In genomic region chr12:101823891-101824290, GRCh38 we compare ENCODE assay signal across 8 cellular contexts. TPM values are rescaled to one million over a fixed set of nuclear protein-coding genes. Genes with fewer than 3 reads are reported as not detected.
A peak's percentile ranks its signal among the peaks of the same experiment; 100 is the strongest.
DNase-seq lines count a peak whose midpoint lies in the region; ATAC-seq lines count a peak whose summit lies in the region.

No MANE protein-coding gene starts in this region.

- H3K27ac ChIP-seq in mesenchymal stem cell (ENCODE audit: low read length, poor library complexity, severe bottlenecking), result no peak overlapping the region

- H3K4me3 ChIP-seq in mesenchymal stem cell (ENCODE audit: insufficient read depth in 1 of 2, low read depth in 1 of 2, low read length in 2 of 2), result no peak overlapping the region

- no peak overlapping the region for H4K91ac ChIP-seq in mesenchymal stem cell (ENCODE audit: low read length)

- peaks cover 1% of the 10 kb centered on the region for H3K4me1 ChIP-seq in mesenchymal stem cell (ENCODE audit: control insufficient read depth, insufficient read depth, low read depth, low read length)

- H3K27me3 ChIP-seq in mesenchymal stem cell (ENCODE audit: control insufficient read depth in 1 of 2, insufficient read depth in 1 of 2, low read length in 2 of 2), result no peaks in the 10 kb centered on the region

- peaks cover 5% of the 10 kb centered on the region for H3K9me3 Mint-ChIP-seq in activated CD4-positive, alpha-beta T cell treated with anti-CD3 and anti-CD28 coated beads, Interleukin-2, amount 10 ng/mL, durations not matched to agents 7 days and 5 days
- H3K9me3 Mint-ChIP-seq in dendritic cell treated with granulocyte-macrophage colony-stimulating factor and Interleukin-4, amounts not matched to agents 40 ng/mL and 50 ng/mL, for 4 days, result peaks cover 4% of the 10 kb centered on the region

- no peaks in the 10 kb centered on the region for H3K27me3 Mint-ChIP-seq in activated CD4-positive, alpha-beta T cell treated with anti-CD3 and anti-CD28 coated beads, Interleukin-2, amount 10 ng/mL, durations not matched to agents 7 days and 5 days
- no peaks in the 10 kb centered on the region for H3K27me3 Mint-ChIP-seq in dendritic cell treated with granulocyte-macrophage colony-stimulating factor and Interleukin-4, amounts not matched to agents 40 ng/mL and 50 ng/mL, for 4 days

- DNase-seq in NCI-H1417 (lab: John Stamatoyannopoulos, UW), result peak in 2 of 3 experiments; percentile 30 to 44
- no peak for DNase-seq in NCI-H1417 treated with DMSO at 0.1 percent for 48 hours (lab: John Stamatoyannopoulos, UW)
- peak; percentile 26 for DNase-seq in NCI-H1694 treated with DMSO at 0.1 percent for 48 hours (lab: John Stamatoyannopoulos, UW)
- peak; percentile 86 for DNase-seq in activated CD4-positive, alpha-beta T cell treated with anti-CD3 and anti-CD28 coated beads, Interleukin-2, amount 10 ng/mL, durations not matched to agents 7 days and 5 days
- peak; percentile 50 for DNase-seq in mesenchymal stem cell
- DNase-seq in stimulated activated CD8-positive, alpha-beta memory T cell treated with anti-CD3 and anti-CD28 coated beads, Interleukin-7, amount 100 ng/mL, for 24 hours (ENCODE audit: low read depth), result peak; percentile 21

- no peak overlapping the region for H3K23ac ChIP-seq in mesenchymal stem cell (ENCODE audit: low read length in 2 of 2)

- no peak overlapping the region for H3K9ac ChIP-seq in mesenchymal stem cell (ENCODE audit: low read length)

- WGBS in mesenchymal stem cell, result 37% methylated on average over 3 of the region's 3 CpGs

- no peak overlapping the region for H2AFZ ChIP-seq in mesenchymal stem cell (ENCODE audit: low read depth, low read length)

- POLR2A ChIA-PET in activated CD4-positive, alpha-beta T cell treated with anti-CD3 and anti-CD28 coated beads, Interleukin-2, amount 10 ng/mL, durations not matched to agents 7 days and 5 days (lab: Charles Lee), result interaction anchor here (0.6 kb wide), 1 partner anchor 104 kb away, joined by 3 read pairs; no protein-coding TSS in a partner anchor

- no peak overlapping the region for H4K8ac ChIP-seq in mesenchymal stem cell (ENCODE audit: low read length)

- peak overlapping the region; percentile 33 for H3K4me3 Mint-ChIP-seq in activated CD4-positive, alpha-beta T cell treated with anti-CD3 and anti-CD28 coated beads, Interleukin-2, amount 10 ng/mL, durations not matched to agents 7 days and 5 days
- no peak overlapping the region for H3K4me3 Mint-ChIP-seq in dendritic cell treated with granulocyte-macrophage colony-stimulating factor and Interleukin-4, amounts not matched to agents 40 ng/mL and 50 ng/mL, for 4 days

- H2BK120ac ChIP-seq in mesenchymal stem cell (ENCODE audit: low read depth, low read length), result no peak overlapping the region

- CTCF ChIA-PET in activated CD4-positive, alpha-beta T cell treated with anti-CD3 and anti-CD28 coated beads, Interleukin-2, amount 10 ng/mL, durations not matched to agents 7 days and 5 days (lab: Charles Lee), result interaction anchor here (0.5 to 4.1 kb wide), 10 partner anchors 9 to 427 kb away, joined by 3 to 24 read pairs (median 4); no protein-coding TSS in a partner anchor

- peaks cover 31% of the 10 kb centered on the region for H3K79me1 ChIP-seq in mesenchymal stem cell (replicated peaks; ENCODE audit: low read length, poor library complexity, severe bottlenecking)

- no peak overlapping the region for H2BK15ac ChIP-seq in mesenchymal stem cell (ENCODE audit: low read depth, poor library complexity, severe bottlenecking)

- H3K4ac ChIP-seq in mesenchymal stem cell (ENCODE audit: low read depth in 1 of 2, low read length in 2 of 2), result no peak overlapping the region

- H3K36me3 Mint-ChIP-seq in activated CD4-positive, alpha-beta T cell treated with anti-CD3 and anti-CD28 coated beads, Interleukin-2, amount 10 ng/mL, durations not matched to agents 7 days and 5 days (ENCODE audit: low read depth), result peaks cover 26% of the 10 kb centered on the region
- peaks cover 23% of the 10 kb centered on the region for H3K36me3 Mint-ChIP-seq in dendritic cell treated with granulocyte-macrophage colony-stimulating factor and Interleukin-4, amounts not matched to agents 40 ng/mL and 50 ng/mL, for 4 days (ENCODE audit: low read depth)

- ATAC-seq in HG02588 (IDR thresholded peaks at IDR 0.05; ENCODE audit: unreplicated experiment), result peak; percentile 73

- H3K4me2 ChIP-seq in mesenchymal stem cell (ENCODE audit: low read length, poor library complexity, severe bottlenecking), result no peak overlapping the region

- H3K27ac Mint-ChIP-seq in activated CD4-positive, alpha-beta T cell treated with anti-CD3 and anti-CD28 coated beads, Interleukin-2, amount 10 ng/mL, durations not matched to agents 7 days and 5 days, result peak overlapping the region; percentile 90
- H3K27ac Mint-ChIP-seq in dendritic cell treated with granulocyte-macrophage colony-stimulating factor and Interleukin-4, amounts not matched to agents 40 ng/mL and 50 ng/mL, for 4 days, result peak overlapping the region; percentile 50

- H3K36me3 ChIP-seq in mesenchymal stem cell (ENCODE audit: control insufficient read depth in 1 of 2, insufficient read depth in 2 of 2, low read depth in 1 of 2, low read length in 2 of 2), result no peaks in the 10 kb centered on the region

- no peak overlapping the region for H3K18ac ChIP-seq in mesenchymal stem cell (ENCODE audit: low read depth in 1 of 2, low read length in 2 of 2)

- H2AK5ac ChIP-seq in mesenchymal stem cell (ENCODE audit: low read length, severe bottlenecking), result no peak overlapping the region

- peak overlapping the region in 1 of 2 experiments; percentile 11 for H2BK12ac ChIP-seq in mesenchymal stem cell (ENCODE audit: low read length in 2 of 2)

- no peaks in the 10 kb centered on the region for H3K9me3 ChIP-seq in mesenchymal stem cell (ENCODE audit: control insufficient read depth, low read length)

- no peak overlapping the region for H2BK5ac ChIP-seq in mesenchymal stem cell (ENCODE audit: low read depth, low read length, poor library complexity, severe bottlenecking)

- intact Hi-C loops in dendritic cell treated with granulocyte-macrophage colony-stimulating factor and Interleukin-4, amounts not matched to agents 40 ng/mL and 50 ng/mL, for 4 days (cut with micrococcal nuclease), result loop anchor here (10.0 kb wide), 1 partner anchor 249 kb away; no protein-coding TSS in a partner anchor

- no peak overlapping the region for H3K14ac ChIP-seq in mesenchymal stem cell (ENCODE audit: low read length in 2 of 2)

- peaks cover 83% of the 10 kb centered on the region for H3K4me1 Mint-ChIP-seq in activated CD4-positive, alpha-beta T cell treated with anti-CD3 and anti-CD28 coated beads, Interleukin-2, amount 10 ng/mL, durations not matched to agents 7 days and 5 days
- peaks cover 59% of the 10 kb centered on the region for H3K4me1 Mint-ChIP-seq in dendritic cell treated with granulocyte-macrophage colony-stimulating factor and Interleukin-4, amounts not matched to agents 40 ng/mL and 50 ng/mL, for 4 days (ENCODE audit: low read depth)

RNA-seq across cellular contexts. Expression of gene GNPTAB, which starts 6.9 kb away (rescaled TPM):
- 10 to 100 TPM; 57.4 to 68.7 TPM for total RNA-seq in activated CD4-positive, alpha-beta T cell treated with anti-CD3 and anti-CD28 coated beads, Interleukin-2, amount 10 ng/mL, durations not matched to agents 7 days and 5 days
- polyA plus RNA-seq in mesenchymal stem cell (2013, experiment 1 of 2), result 38.0 TPM
- 39.2 TPM for polyA plus RNA-seq in mesenchymal stem cell (2013, experiment 2 of 2)

RNA-seq across cellular contexts. Expression of gene DRAM1, which starts 53.5 kb away (rescaled TPM):
- total RNA-seq in activated CD4-positive, alpha-beta T cell treated with anti-CD3 and anti-CD28 coated beads, Interleukin-2, amount 10 ng/mL, durations not matched to agents 7 days and 5 days, result 1 to 10 TPM; 1.4 to 2.5 TPM
- polyA plus RNA-seq in mesenchymal stem cell (2013, experiment 1 of 2), result 85.6 TPM
- 87.7 TPM for polyA plus RNA-seq in mesenchymal stem cell (2013, experiment 2 of 2)
